ENCODE assay signal across 22 cellular contexts in genomic region chr15:31104048-31104447, GRCh38. TPM values are rescaled to one million over a fixed set of nuclear protein-coding genes. Genes with fewer than 3 reads are reported as not detected.
A peak's percentile ranks its signal among the peaks of the same experiment; 100 is the strongest.
DNase-seq lines count a peak whose midpoint lies in the region; ATAC-seq, FAIRE-seq and TF ChIP-seq lines count a peak whose summit lies in the region.
"Had no signal": no experiment of that assay in that cellular context is flagged by ENCODE, and none has a peak within 500 bp of the region (broad histone marks: within the 10 kb centered on the region; RNA-seq: fewer than 3 reads in every experiment).

No MANE protein-coding gene starts in this region.

- ATAC-seq in HepG2, result peak; percentile 57
- no peak for ATAC-seq in right lobe of liver
- peak; percentile 25 for ATAC-seq in upper lobe of right lung
- ATAC-seq in HG03432 (IDR thresholded peaks at IDR 0.05; ENCODE audit: unreplicated experiment), result no peak
- ATAC-seq: CD8-positive, alpha-beta T cell; HCT116 had no signal

- BruUV-seq in HepG2 (replicated peaks; lab: Mats Ljungman, UMichigan), result no TSS peak

- no peak overlapping the region for H3K4me3 ChIP-seq in HepG2 (replicated peaks in 1 of 3; ENCODE audit: insufficient read depth in 1 of 3, low read depth in 2 of 3, low read length in 3 of 3)
- H3K4me3 ChIP-seq in right lobe of liver, result no peak overlapping the region
- H3K4me3 ChIP-seq in esophagus muscularis mucosa, result no peak overlapping the region
- no peak overlapping the region for H3K4me3 ChIP-seq in upper lobe of right lung

- intact Hi-C loops in HepG2 (cut with micrococcal nuclease; ENCODE audit: unreplicated experiment), result no loop called here
- intact Hi-C loops in right lobe of liver (cut with DNase I), result no loop called here
- intact Hi-C loops in esophagus muscularis mucosa (cut with DNase I), result no loop called here
- intact Hi-C loops in upper lobe of right lung (cut with DNase I), result no loop called here

- no peaks in the 10 kb centered on the region for H3K79me2 ChIP-seq in HepG2 (ENCODE audit: insufficient read depth, low read length)

- H3K36me3 ChIP-seq in HepG2 (replicated peaks in 1 of 2; ENCODE audit: control insufficient read depth in 1 of 2, insufficient read depth in 2 of 2, low read length in 2 of 2) (no peaks in the 10 kb centered on the region), right lobe of liver (no peaks in the 10 kb centered on the region), esophagus muscularis mucosa (no peaks in the 10 kb centered on the region), upper lobe of right lung (no peaks in the 10 kb centered on the region)

- no peaks in the 10 kb centered on the region for H4K20me1 ChIP-seq in HepG2 (ENCODE audit: insufficient read depth, low read length)

- TF ChIP-seq RAD21 in HepG2 (CRISPR knock-in tag; IDR thresholded peaks at IDR 0.05), result no peak

- in situ Hi-C loops in HepG2 (cut with HindIII; ENCODE audit: extremely low pct_ligation_motif_present, low pct_unique_long_range_greater_than_20kb), result no loop called here

- H3K9me3 Mint-ChIP-seq in osteocyte (ENCODE audit: unreplicated experiment), result no peaks in the 10 kb centered on the region
- H3K9me3 Mint-ChIP-seq: CD8-positive, alpha-beta T cell had no signal

- H3K27me3 ChIP-seq in HepG2 (ENCODE audit: control insufficient read depth in 1 of 2, insufficient read depth in 2 of 2, low read length in 2 of 2) (peaks cover 0 to 15% of the 10 kb centered on the region in 2 experiments; a peak in 3 of 5 replicates), right lobe of liver (no peaks in the 10 kb centered on the region), esophagus muscularis mucosa (no peaks in the 10 kb centered on the region), upper lobe of right lung (no peaks in the 10 kb centered on the region)

- H3K27ac ChIP-seq in HepG2 (ENCODE audit: extremely low read length, insufficient read depth, low read length) (no peak overlapping the region), right lobe of liver (no peak overlapping the region), esophagus muscularis mucosa (replicated peaks in 1 of 4) (no peak overlapping the region), upper lobe of right lung (no peak overlapping the region)

- DNase-seq in HepG2 (ENCODE audit: low spot score) (no peak), right lobe of liver (no peak), esophagus muscularis mucosa (ENCODE audit: extremely low spot score) (peak; percentile 86), osteocyte (ENCODE audit: extremely low spot score, unreplicated experiment) (peak; percentile 77), upper lobe of right lung (no peak), CD1c-positive myeloid dendritic cell (ENCODE audit: extremely low spot score) (no peak), epidermal melanocyte (ENCODE audit: insufficient read length, low spot score) (no peak)
- DNase-seq: ACHN; C1 segment of cervical spinal cord; CD8-positive, alpha-beta T cell; COR-L47; DMS153; DMS79 treated with DMSO at 0.1 percent for 48 hours; EL; GOT3 had no signal

- H3K9me3 ChIP-seq in HepG2 (ENCODE audit: low read length) (no peaks in the 10 kb centered on the region), right lobe of liver (no peaks in the 10 kb centered on the region), esophagus muscularis mucosa (no peaks in the 10 kb centered on the region), upper lobe of right lung (no peaks in the 10 kb centered on the region)

- 27% methylated on average over 5 of the region's 7 CpGs for WGBS in HepG2 (ENCODE audit: low lambda C conversion rate)
- 93% methylated on average over 3 of the region's 7 CpGs for WGBS in right lobe of liver (ENCODE audit: insufficient coverage, low coverage, low lambda C conversion rate, missing lambda C conversion rate)
- WGBS in esophagus muscularis mucosa, result over 99% methylated on average over 6 of the region's 7 CpGs

- no peak overlapping the region for H2AFZ ChIP-seq in HepG2 (ENCODE audit: low read length)

- FAIRE-seq in HepG2 (lab: Jason Lieb, UNC), result no peak
- FAIRE-seq: D721Med, G401.6, GM12892 had no signal

- H3K4me2 ChIP-seq in HepG2 (ENCODE audit: low read depth, low read length), result no peak overlapping the region

- CTCF ChIA-PET in HepG2 (lab: Yijun Ruan, JAX; ENCODE audit: low intra/inter-chr PET ratio, low total read pairs), result no interaction called here

- POLR2A ChIA-PET in HepG2 (lab: Yijun Ruan, JAX), result no interaction called here

- TF ChIP-seq CTCF in HepG2 (CRISPR knock-in tag; IDR thresholded peaks at IDR 0.05) (peak; percentile 36), right lobe of liver (IDR thresholded peaks at IDR 0.05) (no peak), esophagus muscularis mucosa (IDR thresholded peaks at IDR 0.05) (no peak), osteocyte (IDR thresholded peaks at IDR 0.05) (no peak), upper lobe of right lung (IDR thresholded peaks at IDR 0.05) (no peak)

- H3K27me3 Mint-ChIP-seq in osteocyte (ENCODE audit: unreplicated experiment), result no peaks in the 10 kb centered on the region

- H3K4me1 ChIP-seq in HepG2 (ENCODE audit: insufficient read depth, low read length), result peaks cover 8% of the 10 kb centered on the region
- peaks cover 0 to 17% (median 7%) of the 10 kb centered on the region in 4 donors for H3K4me1 ChIP-seq in right lobe of liver
- H3K4me1 ChIP-seq in esophagus muscularis mucosa, result no peaks in the 10 kb centered on the region
- no peaks in the 10 kb centered on the region for H3K4me1 ChIP-seq in upper lobe of right lung

- no peak for TF ChIP-seq EP300 in HepG2 (IDR thresholded peaks at IDR 0.05; ENCODE audit: low read depth in 2 of 2, low read length in 2 of 2)
- no peak for TF ChIP-seq EP300 in HepG2 (CRISPR knock-in tag; IDR thresholded peaks at IDR 0.05; ENCODE audit: borderline replicate concordance)
- TF ChIP-seq EP300 in esophagus muscularis mucosa (IDR thresholded peaks at IDR 0.05), result no peak

- H3K4me3 Mint-ChIP-seq in osteocyte (ENCODE audit: unreplicated experiment), result no peak overlapping the region
- H3K4me3 Mint-ChIP-seq: CD8-positive, alpha-beta T cell had no signal

- no peaks in the 10 kb centered on the region for H3K36me3 Mint-ChIP-seq in osteocyte (ENCODE audit: unreplicated experiment)
- H3K36me3 Mint-ChIP-seq: CD8-positive, alpha-beta T cell had no signal

- H3K9ac ChIP-seq in HepG2 (ENCODE audit: insufficient read depth, low read depth, low read length), result no peak overlapping the region

- no peak overlapping the region for H3K27ac Mint-ChIP-seq in osteocyte (ENCODE audit: unreplicated experiment)
- H3K27ac Mint-ChIP-seq: CD8-positive, alpha-beta T cell had no signal

- peaks cover 31% of the 10 kb centered on the region for H3K4me1 Mint-ChIP-seq in osteocyte (ENCODE audit: unreplicated experiment)

- TF ChIP-seq POLR2A in HepG2 (IDR thresholded peaks at IDR 0.05; ENCODE audit: insufficient read depth in 1 of 2, low read depth in 2 of 2, low read length in 2 of 2) (no peak), right lobe of liver (IDR thresholded peaks at IDR 0.05) (no peak), esophagus muscularis mucosa (IDR thresholded peaks at IDR 0.05; ENCODE audit: low read depth) (no peak)

TF ChIP-seq in HepG2, 621 proteins besides CTCF, POLR2A, EP300 and RAD21:
- TF ChIP-seq STAG1 (CRISPR knock-in tag; IDR thresholded peaks at IDR 0.05) (peak; percentile 43), ZNF484 (CRISPR knock-in tag; IDR thresholded peaks at IDR 0.05; ENCODE audit: borderline replicate concordance, low read depth) (no peak)
TF ChIP-seq in HepG2: peak in this region for 1.

RNA-seq across cellular contexts. Expression of gene TRPM1, which starts 2.5 kb away (rescaled TPM):
- total RNA-seq in HepG2 (2016; rRNA removed; fragmentation: Illumina TruSeq; extraction: Trizol), result not detected in 2 replicates
- total RNA-seq in HepG2 (2016; cell fraction: cytosol; rRNA removed; fragmentation: Illumina TruSeq; extraction: Trizol; ENCODE audit: low read depth), result not detected in 2 replicates
- total RNA-seq in HepG2 (2016; cell fraction: insoluble cytoplasmic fraction; rRNA removed; fragmentation: Illumina TruSeq; extraction: Trizol), result not detected in 2 replicates
- not detected in 2 replicates for total RNA-seq in HepG2 (2016; cell fraction: membrane; rRNA removed; fragmentation: Illumina TruSeq; extraction: Trizol)
- not detected in 2 replicates for total RNA-seq in HepG2 (2016; cell fraction: nucleus; rRNA removed; fragmentation: Illumina TruSeq; extraction: Trizol)
- polyA plus RNA-seq in HepG2 (2011; rRNA removed), result not detected in 2 replicates
- not detected in 2 replicates for polyA plus RNA-seq in HepG2 (2011; cell fraction: cytosol; rRNA removed)
- not detected in 2 replicates for polyA plus RNA-seq in HepG2 (2011; cell fraction: nucleus; rRNA removed)
- not detected in 2 replicates for polyA plus RNA-seq in HepG2 (2012)
- polyA plus RNA-seq in HepG2 (2016; cell fraction: cytosol; fragmentation: Illumina TruSeq; extraction: Trizol; ENCODE audit: low read depth), result not detected in 2 replicates
- polyA plus RNA-seq in HepG2 (2016; cell fraction: insoluble cytoplasmic fraction; fragmentation: Illumina TruSeq; extraction: Trizol; ENCODE audit: low read depth), result not detected in 2 replicates
- not detected in 2 replicates for polyA plus RNA-seq in HepG2 (2016; cell fraction: membrane; fragmentation: Illumina TruSeq; extraction: Trizol; ENCODE audit: low read depth)
- not detected in 2 replicates for polyA plus RNA-seq in HepG2 (2016; cell fraction: nucleus; fragmentation: Illumina TruSeq; extraction: Trizol; ENCODE audit: insufficient read depth, low read depth)
- polyA minus RNA-seq in HepG2 (2011; rRNA and poly(A)+ RNA removed; ENCODE audit: low replicate concordance), result not detected in 2 replicates
- polyA minus RNA-seq in HepG2 (2011; cell fraction: cytosol; rRNA and poly(A)+ RNA removed), result not detected in 2 replicates
- polyA minus RNA-seq in HepG2 (2011; cell fraction: nucleus; rRNA and poly(A)+ RNA removed), result not detected in 2 replicates
- total RNA-seq in right lobe of liver, result not detected
- not detected for total RNA-seq in esophagus muscularis mucosa
- not detected in 2 replicates for total RNA-seq in osteocyte
- total RNA-seq in upper lobe of right lung, result not detected
- total RNA-seq: A172; CD8-positive, alpha-beta T cell; HT1080 had no signal

Comparison
In these comparisons a context has a peak if more than half of its experiments do, and no peak if none do; other contexts are left out.
1. ATAC-seq: peak in HepG2 (single experiment) and upper lobe of right lung (single experiment); none in right lobe of liver (0 of 4) and HG03432 (single experiment).
2. DNase-seq: peak in esophagus muscularis mucosa (single experiment) and osteocyte (single experiment); none in HepG2 (single experiment), right lobe of liver (0 of 3), upper lobe of right lung (single experiment), CD1c-positive myeloid dendritic cell (single experiment) and epidermal melanocyte (single experiment).